Comparison of ENCODE assay signal across 11 cellular contexts in the genomic region with DNA sequence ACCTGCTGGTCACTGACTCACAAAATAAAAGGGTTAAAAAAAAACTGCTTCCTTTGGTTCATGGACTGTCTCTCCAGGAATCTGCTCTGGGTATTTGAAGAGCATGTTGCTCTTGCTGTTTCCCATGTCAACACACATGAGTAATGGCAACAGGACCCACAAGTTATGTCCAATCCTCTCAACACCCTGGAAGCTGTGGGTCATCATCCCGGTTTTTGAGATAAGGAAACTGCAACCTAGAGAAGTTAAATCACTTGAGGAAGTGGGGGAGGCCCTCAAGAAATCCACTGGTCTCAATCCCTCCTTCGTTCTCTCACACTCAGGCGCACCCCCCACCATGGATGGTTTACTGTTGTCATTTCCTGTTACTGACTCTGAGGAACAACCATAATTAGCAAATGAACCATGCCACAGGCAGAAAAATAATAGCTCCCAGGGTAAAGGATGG. TPM values are rescaled to one million over a fixed set of nuclear protein-coding genes. Genes with fewer than 3 reads are reported as not detected.
A peak's percentile ranks its signal among the peaks of the same experiment; 100 is the strongest.
DNase-seq lines count a peak whose midpoint lies in the region; ATAC-seq and TF ChIP-seq lines count a peak whose summit lies in the region.
"Had no signal": no experiment of that assay in that cellular context is flagged by ENCODE, and none has a peak within 500 bp of the region (broad histone marks: within the 10 kb centered on the region; RNA-seq: fewer than 3 reads in every experiment).

No MANE protein-coding gene starts in this region.

- CTCF ChIA-PET in activated naive CD4-positive, alpha-beta T cell treated with anti-CD3 and anti-CD28 coated beads for 36 hours (lab: Charles Lee) = interaction anchor here (1.2 kb wide), 1 partner anchor 258 kb away, joined by 4 read pairs; no protein-coding TSS in a partner anchor

- H3K36me3 ChIP-seq in uterus = no peaks in the 10 kb centered on the region

- no peaks in the 10 kb centered on the region for H3K27me3 Mint-ChIP-seq in activated naive CD4-positive, alpha-beta T cell treated with anti-CD3 and anti-CD28 coated beads for 36 hours (ENCODE audit: low read depth)

- H3K4me1 ChIP-seq in uterus = no peaks in the 10 kb centered on the region

- no peaks in the 10 kb centered on the region for H3K9me3 Mint-ChIP-seq in activated naive CD4-positive, alpha-beta T cell treated with anti-CD3 and anti-CD28 coated beads for 36 hours

- ATAC-seq in sciatic nerve (no peak), GM21526 (IDR thresholded peaks at IDR 0.05; ENCODE audit: low FRiP score, unreplicated experiment) (no peak)

- H3K27ac Mint-ChIP-seq in activated naive CD4-positive, alpha-beta T cell treated with anti-CD3 and anti-CD28 coated beads for 36 hours = peak overlapping the region; percentile 68

- peaks cover 6% of the 10 kb centered on the region for H3K36me3 Mint-ChIP-seq in activated naive CD4-positive, alpha-beta T cell treated with anti-CD3 and anti-CD28 coated beads for 36 hours (ENCODE audit: low read depth)

- no peaks in the 10 kb centered on the region for H3K9me3 ChIP-seq in uterus
- H3K9me3 ChIP-seq: stomach had no signal

- no peak overlapping the region for H3K27ac ChIP-seq in uterus
- H3K27ac ChIP-seq: skin epidermis, stomach had no signal

- TF ChIP-seq CTCF in uterus (IDR thresholded peaks at IDR 0.05) = no peak

- no peak overlapping the region for H3K4me3 ChIP-seq in uterus
- H3K4me3 ChIP-seq: skin epidermis, stomach had no signal

- no peak overlapping the region for H3K4me3 Mint-ChIP-seq in activated naive CD4-positive, alpha-beta T cell treated with anti-CD3 and anti-CD28 coated beads for 36 hours

- H3K27me3 ChIP-seq in uterus = no peaks in the 10 kb centered on the region
- H3K27me3 ChIP-seq: stomach had no signal

- peaks cover 8% of the 10 kb centered on the region for H3K4me1 Mint-ChIP-seq in activated naive CD4-positive, alpha-beta T cell treated with anti-CD3 and anti-CD28 coated beads for 36 hours (ENCODE audit: low read depth)

- no peak for DNase-seq in activated naive CD4-positive, alpha-beta T cell treated with anti-CD3 and anti-CD28 coated beads for 36 hours
- no peak for DNase-seq in activated naive CD4-positive, alpha-beta T cell (lab: John Stamatoyannopoulos, UW)
- peak; percentile 35 for DNase-seq in RKO (ENCODE audit: low spot score)
- DNase-seq in dermis blood vessel endothelial cell = peak; percentile 78
- peak; percentile 33 for DNase-seq in sciatic nerve (ENCODE audit: low spot score)
- DNase-seq in uterus = no peak
- no peak for DNase-seq in activated CD4-positive, alpha-beta T cell treated with anti-CD3 and anti-CD28 coated beads, Interleukin-2, amount 50 U/mL, for 48 hours
- DNase-seq: GOT3, stomach had no signal

- TF ChIP-seq POLR2A in uterus (IDR thresholded peaks at IDR 0.05) = no peak

- intact Hi-C loops in activated naive CD4-positive, alpha-beta T cell treated with anti-CD3 and anti-CD28 coated beads for 36 hours (cut with micrococcal nuclease) = no loop called here
- intact Hi-C loops in sciatic nerve (cut with DNase I) (no loop called here), uterus (cut with DNase I; ENCODE audit: low total_unique reads) (no loop called here)

RNA-seq across cellular contexts. Expression of a gene that starts 12.4 kb away (rescaled TPM):
- total RNA-seq in activated naive CD4-positive, alpha-beta T cell treated with anti-CD3 and anti-CD28 coated beads for 36 hours = 1 to 10 TPM; 1.6 to 1.7 TPM
- total RNA-seq in dermis blood vessel endothelial cell (20.9 and 45.8 TPM in 2 replicates), sciatic nerve (72.1 TPM), uterus (10 to 100 TPM in 3 of 4 donors, 1 to 10 TPM in 1; 6.7 to 57.1 (median 20.0) TPM)

RNA-seq across cellular contexts. Expression of a gene that starts 54.7 kb away (rescaled TPM):
- 10 to 100 TPM; 81.9 to 92.9 TPM for total RNA-seq in activated naive CD4-positive, alpha-beta T cell treated with anti-CD3 and anti-CD28 coated beads for 36 hours
- 29.6 and 36.9 TPM in 2 replicates for total RNA-seq in dermis blood vessel endothelial cell
- 247 TPM for total RNA-seq in sciatic nerve
- 100 to 1,000 TPM in 3 of 4 donors, 10 to 100 TPM in 1; 20.8 to 289 (median 149) TPM for total RNA-seq in uterus

Comparison
In these comparisons a context has a peak if more than half of its experiments do, and no peak if none do; other contexts are left out.
1. DNase-seq: peak in RKO (single experiment), dermis blood vessel endothelial cell (single experiment) and sciatic nerve (single experiment); none in activated naive CD4-positive, alpha-beta T cell treated with anti-CD3 and anti-CD28 coated beads for 36 hours (single experiment), activated naive CD4-positive, alpha-beta T cell (0 of 4), uterus (0 of 2) and activated CD4-positive, alpha-beta T cell treated with anti-CD3 and anti-CD28 coated beads, Interleukin-2, amount 50 U/mL, for 48 hours (0 of 2).